In the genomic region with DNA sequence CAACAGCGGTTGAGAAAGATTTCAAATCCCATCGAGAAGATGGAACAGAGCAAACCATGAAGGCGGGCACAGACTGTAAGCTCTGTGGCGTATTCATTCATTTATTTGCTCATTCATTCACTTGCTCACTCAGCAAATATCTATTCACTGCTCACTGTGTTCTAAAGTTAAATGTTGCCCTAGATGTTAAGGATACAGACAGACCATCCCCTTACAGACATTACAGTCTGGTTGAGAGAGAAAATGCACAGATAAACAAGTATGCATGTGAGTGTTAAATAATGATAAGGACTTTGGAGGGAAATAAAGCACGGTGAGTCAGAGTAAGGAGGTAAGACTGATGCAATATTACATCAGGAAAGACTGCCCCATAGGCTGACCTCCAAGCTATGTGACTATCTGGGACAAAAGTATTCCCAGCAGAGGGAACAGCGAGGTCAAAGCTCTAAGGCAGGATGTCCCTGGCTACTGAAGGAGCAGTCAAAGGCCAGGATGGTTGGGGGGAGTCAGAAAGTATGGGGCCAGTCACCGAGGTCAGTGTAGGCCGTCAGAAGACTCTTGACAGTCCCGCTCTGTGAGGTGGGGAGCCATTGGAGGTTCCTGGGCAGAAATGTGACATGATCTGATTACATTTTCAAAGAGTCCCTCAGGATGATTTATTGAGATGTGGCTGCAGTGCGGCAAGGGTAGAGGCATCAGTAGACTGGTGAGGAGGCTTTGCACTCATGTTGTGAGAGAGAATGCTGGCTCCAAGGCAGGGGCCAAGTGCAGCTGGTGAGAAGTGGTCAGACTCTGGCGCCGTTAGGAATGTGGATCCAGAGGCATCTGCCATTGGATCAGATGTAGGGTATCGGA, we compare ENCODE assay signal across 1 cellular context.
A peak's percentile ranks its signal among the peaks of the same experiment; 100 is the strongest.
TF ChIP-seq lines count a peak whose summit lies in the region.

No MANE protein-coding gene starts in this region.

TF ChIP-seq in K562, 482 proteins besides CTCF, POLR2A, EP300 and RAD21 (continued from another document and continues in another):
- TF ChIP-seq, protein P1, sequence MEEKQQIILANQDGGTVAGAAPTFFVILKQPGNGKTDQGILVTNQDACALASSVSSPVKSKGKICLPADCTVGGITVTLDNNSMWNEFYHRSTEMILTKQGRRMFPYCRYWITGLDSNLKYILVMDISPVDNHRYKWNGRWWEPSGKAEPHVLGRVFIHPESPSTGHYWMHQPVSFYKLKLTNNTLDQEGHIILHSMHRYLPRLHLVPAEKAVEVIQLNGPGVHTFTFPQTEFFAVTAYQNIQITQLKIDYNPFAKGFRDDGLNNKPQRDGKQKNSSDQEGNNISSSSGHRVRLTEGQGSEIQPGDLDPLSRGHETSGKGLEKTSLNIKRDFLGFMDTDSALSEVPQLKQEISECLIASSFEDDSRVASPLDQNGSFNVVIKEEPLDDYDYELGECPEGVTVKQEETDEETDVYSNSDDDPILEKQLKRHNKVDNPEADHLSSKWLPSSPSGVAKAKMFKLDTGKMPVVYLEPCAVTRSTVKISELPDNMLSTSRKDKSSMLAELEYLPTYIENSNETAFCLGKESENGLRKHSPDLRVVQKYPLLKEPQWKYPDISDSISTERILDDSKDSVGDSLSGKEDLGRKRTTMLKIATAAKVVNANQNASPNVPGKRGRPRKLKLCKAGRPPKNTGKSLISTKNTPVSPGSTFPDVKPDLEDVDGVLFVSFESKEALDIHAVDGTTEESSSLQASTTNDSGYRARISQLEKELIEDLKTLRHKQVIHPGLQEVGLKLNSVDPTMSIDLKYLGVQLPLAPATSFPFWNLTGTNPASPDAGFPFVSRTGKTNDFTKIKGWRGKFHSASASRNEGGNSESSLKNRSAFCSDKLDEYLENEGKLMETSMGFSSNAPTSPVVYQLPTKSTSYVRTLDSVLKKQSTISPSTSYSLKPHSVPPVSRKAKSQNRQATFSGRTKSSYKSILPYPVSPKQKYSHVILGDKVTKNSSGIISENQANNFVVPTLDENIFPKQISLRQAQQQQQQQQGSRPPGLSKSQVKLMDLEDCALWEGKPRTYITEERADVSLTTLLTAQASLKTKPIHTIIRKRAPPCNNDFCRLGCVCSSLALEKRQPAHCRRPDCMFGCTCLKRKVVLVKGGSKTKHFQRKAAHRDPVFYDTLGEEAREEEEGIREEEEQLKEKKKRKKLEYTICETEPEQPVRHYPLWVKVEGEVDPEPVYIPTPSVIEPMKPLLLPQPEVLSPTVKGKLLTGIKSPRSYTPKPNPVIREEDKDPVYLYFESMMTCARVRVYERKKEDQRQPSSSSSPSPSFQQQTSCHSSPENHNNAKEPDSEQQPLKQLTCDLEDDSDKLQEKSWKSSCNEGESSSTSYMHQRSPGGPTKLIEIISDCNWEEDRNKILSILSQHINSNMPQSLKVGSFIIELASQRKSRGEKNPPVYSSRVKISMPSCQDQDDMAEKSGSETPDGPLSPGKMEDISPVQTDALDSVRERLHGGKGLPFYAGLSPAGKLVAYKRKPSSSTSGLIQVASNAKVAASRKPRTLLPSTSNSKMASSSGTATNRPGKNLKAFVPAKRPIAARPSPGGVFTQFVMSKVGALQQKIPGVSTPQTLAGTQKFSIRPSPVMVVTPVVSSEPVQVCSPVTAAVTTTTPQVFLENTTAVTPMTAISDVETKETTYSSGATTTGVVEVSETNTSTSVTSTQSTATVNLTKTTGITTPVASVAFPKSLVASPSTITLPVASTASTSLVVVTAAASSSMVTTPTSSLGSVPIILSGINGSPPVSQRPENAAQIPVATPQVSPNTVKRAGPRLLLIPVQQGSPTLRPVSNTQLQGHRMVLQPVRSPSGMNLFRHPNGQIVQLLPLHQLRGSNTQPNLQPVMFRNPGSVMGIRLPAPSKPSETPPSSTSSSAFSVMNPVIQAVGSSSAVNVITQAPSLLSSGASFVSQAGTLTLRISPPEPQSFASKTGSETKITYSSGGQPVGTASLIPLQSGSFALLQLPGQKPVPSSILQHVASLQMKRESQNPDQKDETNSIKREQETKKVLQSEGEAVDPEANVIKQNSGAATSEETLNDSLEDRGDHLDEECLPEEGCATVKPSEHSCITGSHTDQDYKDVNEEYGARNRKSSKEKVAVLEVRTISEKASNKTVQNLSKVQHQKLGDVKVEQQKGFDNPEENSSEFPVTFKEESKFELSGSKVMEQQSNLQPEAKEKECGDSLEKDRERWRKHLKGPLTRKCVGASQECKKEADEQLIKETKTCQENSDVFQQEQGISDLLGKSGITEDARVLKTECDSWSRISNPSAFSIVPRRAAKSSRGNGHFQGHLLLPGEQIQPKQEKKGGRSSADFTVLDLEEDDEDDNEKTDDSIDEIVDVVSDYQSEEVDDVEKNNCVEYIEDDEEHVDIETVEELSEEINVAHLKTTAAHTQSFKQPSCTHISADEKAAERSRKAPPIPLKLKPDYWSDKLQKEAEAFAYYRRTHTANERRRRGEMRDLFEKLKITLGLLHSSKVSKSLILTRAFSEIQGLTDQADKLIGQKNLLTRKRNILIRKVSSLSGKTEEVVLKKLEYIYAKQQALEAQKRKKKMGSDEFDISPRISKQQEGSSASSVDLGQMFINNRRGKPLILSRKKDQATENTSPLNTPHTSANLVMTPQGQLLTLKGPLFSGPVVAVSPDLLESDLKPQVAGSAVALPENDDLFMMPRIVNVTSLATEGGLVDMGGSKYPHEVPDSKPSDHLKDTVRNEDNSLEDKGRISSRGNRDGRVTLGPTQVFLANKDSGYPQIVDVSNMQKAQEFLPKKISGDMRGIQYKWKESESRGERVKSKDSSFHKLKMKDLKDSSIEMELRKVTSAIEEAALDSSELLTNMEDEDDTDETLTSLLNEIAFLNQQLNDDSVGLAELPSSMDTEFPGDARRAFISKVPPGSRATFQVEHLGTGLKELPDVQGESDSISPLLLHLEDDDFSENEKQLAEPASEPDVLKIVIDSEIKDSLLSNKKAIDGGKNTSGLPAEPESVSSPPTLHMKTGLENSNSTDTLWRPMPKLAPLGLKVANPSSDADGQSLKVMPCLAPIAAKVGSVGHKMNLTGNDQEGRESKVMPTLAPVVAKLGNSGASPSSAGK (IDR thresholded peaks at IDR 0.05) = peak; percentile 52; the same call in 1 of the 2 replicates
- TF ChIP-seq NR2C2 (CRISPR knock-in tag; IDR thresholded peaks at IDR 0.05) (0 out of 2 replicates have a peak, but pooled peaks have one; percentile 18), NR2C2 (tag; IDR thresholded peaks at IDR 0.05) (peak; percentile 90), ZNF239 (CRISPR knock-in tag; IDR thresholded peaks at IDR 0.05) (no peak), HDAC3 (IDR thresholded peaks at IDR 0.05; ENCODE audit: borderline replicate concordance, partially characterized antibody) (peak; percentile 96), GATA2 (CRISPR knock-in tag; IDR thresholded peaks at IDR 0.05) (peak; percentile 71; the same call in 1 of the 2 replicates), C11orf30 (IDR thresholded peaks at IDR 0.05; ENCODE audit: low read depth) (peak; percentile 98), MTA2 (IDR thresholded peaks at IDR 0.05; ENCODE audit: low read depth) (peak; percentile 92), BHLHE40 (IDR thresholded peaks at IDR 0.05; ENCODE audit: low read length) (peak; percentile 69; the same call in 1 of the 2 replicates), ARID2 (IDR thresholded peaks at IDR 0.05) (no peak), FOXM1 (IDR thresholded peaks at IDR 0.05; ENCODE audit: low read depth) (peak; percentile 88), FOXM1 (CRISPR knock-in tag; IDR thresholded peaks at IDR 0.05; ENCODE audit: low read depth) (no peak), HMGN3 (IDR thresholded peaks at IDR 0.05; ENCODE audit: borderline replicate concordance, extremely low read depth, insufficient read length, low read depth, low read length) (no peak), POLR3A (IDR thresholded peaks at IDR 0.05; ENCODE audit: borderline replicate concordance, extremely low read depth, insufficient read depth, insufficient read length) (no peak), NR2C1 (IDR thresholded peaks at IDR 0.05) (peak; percentile 78), NR2C1 (tag; IDR thresholded peaks at IDR 0.05) (peak; percentile 77), E2F3 (CRISPR knock-in tag; IDR thresholded peaks at IDR 0.05) (0 out of 2 replicates have a peak, but pooled peaks have one; percentile 32), CSDE1 (IDR thresholded peaks at IDR 0.05) (no peak), NFIC (IDR thresholded peaks at IDR 0.05) (peak; percentile 78), MAFG (tag; conservative IDR thresholded peaks at IDR 0.05) (peak; percentile 96), SP1 (CRISPR knock-in tag; IDR thresholded peaks at IDR 0.05) (0 out of 2 replicates have a peak, but pooled peaks have one; percentile 52), BACH1 (tag; IDR thresholded peaks at IDR 0.05) (peak; percentile 41; the same call in 1 of the 2 replicates), SAFB2 (IDR thresholded peaks at IDR 0.05; ENCODE audit: borderline replicate concordance, low read depth, low read length, severe bottlenecking) (no peak), ZNF764 (CRISPR knock-in tag; IDR thresholded peaks at IDR 0.05; ENCODE audit: low read depth) (no peak), TAF9B (IDR thresholded peaks at IDR 0.05; ENCODE audit: partially characterized antibody) (peak; percentile 90), ZNF175 (CRISPR knock-in tag; IDR thresholded peaks at IDR 0.05; ENCODE audit: low read depth) (peak; percentile 90; the same call in 1 of the 2 replicates), KLF10 (CRISPR knock-in tag; IDR thresholded peaks at IDR 0.05) (no peak), NBN (IDR thresholded peaks at IDR 0.05; ENCODE audit: low read depth) (peak; percentile 90), PHB2 (IDR thresholded peaks at IDR 0.05; ENCODE audit: low read depth) (peak; percentile 73), OTX1 (CRISPR knock-in tag; IDR thresholded peaks at IDR 0.05) (peak; percentile 25; the same call in 1 of the 2 replicates), EHMT2 (IDR thresholded peaks at IDR 0.05) (peak; percentile 8; the same call in 1 of the 2 replicates), BMI1 (IDR thresholded peaks at IDR 0.05; ENCODE audit: low read length) (no peak)
- TF ChIP-seq, protein P2, sequence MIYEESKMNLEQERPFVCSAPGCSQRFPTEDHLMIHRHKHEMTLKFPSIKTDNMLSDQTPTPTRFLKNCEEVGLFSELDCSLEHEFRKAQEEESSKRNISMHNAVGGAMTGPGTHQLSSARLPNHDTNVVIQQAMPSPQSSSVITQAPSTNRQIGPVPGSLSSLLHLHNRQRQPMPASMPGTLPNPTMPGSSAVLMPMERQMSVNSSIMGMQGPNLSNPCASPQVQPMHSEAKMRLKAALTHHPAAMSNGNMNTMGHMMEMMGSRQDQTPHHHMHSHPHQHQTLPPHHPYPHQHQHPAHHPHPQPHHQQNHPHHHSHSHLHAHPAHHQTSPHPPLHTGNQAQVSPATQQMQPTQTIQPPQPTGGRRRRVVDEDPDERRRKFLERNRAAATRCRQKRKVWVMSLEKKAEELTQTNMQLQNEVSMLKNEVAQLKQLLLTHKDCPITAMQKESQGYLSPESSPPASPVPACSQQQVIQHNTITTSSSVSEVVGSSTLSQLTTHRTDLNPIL (CRISPR knock-in tag; IDR thresholded peaks at IDR 0.05) = no peak
- TF ChIP-seq, protein P3, sequence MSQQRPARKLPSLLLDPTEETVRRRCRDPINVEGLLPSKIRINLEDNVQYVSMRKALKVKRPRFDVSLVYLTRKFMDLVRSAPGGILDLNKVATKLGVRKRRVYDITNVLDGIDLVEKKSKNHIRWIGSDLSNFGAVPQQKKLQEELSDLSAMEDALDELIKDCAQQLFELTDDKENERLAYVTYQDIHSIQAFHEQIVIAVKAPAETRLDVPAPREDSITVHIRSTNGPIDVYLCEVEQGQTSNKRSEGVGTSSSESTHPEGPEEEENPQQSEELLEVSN (IDR thresholded peaks at IDR 0.05; ENCODE audit: borderline replicate concordance in 1 of 2, extremely low read depth in 1 of 2, insufficient read depth in 1 of 2, insufficient read length in 1 of 2, low read depth in 1 of 2, low read length in 1 of 2, poor library complexity in 1 of 2, severe bottlenecking in 1 of 2) = peak in 1 of 2 experiments; percentile 49
- TF ChIP-seq, protein P4, sequence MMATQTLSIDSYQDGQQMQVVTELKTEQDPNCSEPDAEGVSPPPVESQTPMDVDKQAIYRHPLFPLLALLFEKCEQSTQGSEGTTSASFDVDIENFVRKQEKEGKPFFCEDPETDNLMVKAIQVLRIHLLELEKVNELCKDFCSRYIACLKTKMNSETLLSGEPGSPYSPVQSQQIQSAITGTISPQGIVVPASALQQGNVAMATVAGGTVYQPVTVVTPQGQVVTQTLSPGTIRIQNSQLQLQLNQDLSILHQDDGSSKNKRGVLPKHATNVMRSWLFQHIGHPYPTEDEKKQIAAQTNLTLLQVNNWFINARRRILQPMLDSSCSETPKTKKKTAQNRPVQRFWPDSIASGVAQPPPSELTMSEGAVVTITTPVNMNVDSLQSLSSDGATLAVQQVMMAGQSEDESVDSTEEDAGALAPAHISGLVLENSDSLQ (IDR thresholded peaks at IDR 0.05) = peak; percentile 96
- TF ChIP-seq, protein P5, sequence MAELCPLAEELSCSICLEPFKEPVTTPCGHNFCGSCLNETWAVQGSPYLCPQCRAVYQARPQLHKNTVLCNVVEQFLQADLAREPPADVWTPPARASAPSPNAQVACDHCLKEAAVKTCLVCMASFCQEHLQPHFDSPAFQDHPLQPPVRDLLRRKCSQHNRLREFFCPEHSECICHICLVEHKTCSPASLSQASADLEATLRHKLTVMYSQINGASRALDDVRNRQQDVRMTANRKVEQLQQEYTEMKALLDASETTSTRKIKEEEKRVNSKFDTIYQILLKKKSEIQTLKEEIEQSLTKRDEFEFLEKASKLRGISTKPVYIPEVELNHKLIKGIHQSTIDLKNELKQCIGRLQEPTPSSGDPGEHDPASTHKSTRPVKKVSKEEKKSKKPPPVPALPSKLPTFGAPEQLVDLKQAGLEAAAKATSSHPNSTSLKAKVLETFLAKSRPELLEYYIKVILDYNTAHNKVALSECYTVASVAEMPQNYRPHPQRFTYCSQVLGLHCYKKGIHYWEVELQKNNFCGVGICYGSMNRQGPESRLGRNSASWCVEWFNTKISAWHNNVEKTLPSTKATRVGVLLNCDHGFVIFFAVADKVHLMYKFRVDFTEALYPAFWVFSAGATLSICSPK (IDR thresholded peaks at IDR 0.05; ENCODE audit: borderline replicate concordance) = no peak
- TF ChIP-seq, protein P6, sequence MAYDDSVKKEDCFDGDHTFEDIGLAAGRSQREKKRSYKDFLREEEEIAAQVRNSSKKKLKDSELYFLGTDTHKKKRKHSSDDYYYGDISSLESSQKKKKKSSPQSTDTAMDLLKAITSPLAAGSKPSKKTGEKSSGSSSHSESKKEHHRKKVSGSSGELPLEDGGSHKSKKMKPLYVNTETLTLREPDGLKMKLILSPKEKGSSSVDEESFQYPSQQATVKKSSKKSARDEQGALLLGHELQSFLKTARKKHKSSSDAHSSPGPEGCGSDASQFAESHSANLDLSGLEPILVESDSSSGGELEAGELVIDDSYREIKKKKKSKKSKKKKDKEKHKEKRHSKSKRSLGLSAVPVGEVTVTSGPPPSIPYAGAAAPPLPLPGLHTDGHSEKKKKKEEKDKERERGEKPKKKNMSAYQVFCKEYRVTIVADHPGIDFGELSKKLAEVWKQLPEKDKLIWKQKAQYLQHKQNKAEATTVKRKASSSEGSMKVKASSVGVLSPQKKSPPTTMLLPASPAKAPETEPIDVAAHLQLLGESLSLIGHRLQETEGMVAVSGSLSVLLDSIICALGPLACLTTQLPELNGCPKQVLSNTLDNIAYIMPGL (CRISPR knock-in tag; IDR thresholded peaks at IDR 0.05) = no peak
- TF ChIP-seq, protein P7, sequence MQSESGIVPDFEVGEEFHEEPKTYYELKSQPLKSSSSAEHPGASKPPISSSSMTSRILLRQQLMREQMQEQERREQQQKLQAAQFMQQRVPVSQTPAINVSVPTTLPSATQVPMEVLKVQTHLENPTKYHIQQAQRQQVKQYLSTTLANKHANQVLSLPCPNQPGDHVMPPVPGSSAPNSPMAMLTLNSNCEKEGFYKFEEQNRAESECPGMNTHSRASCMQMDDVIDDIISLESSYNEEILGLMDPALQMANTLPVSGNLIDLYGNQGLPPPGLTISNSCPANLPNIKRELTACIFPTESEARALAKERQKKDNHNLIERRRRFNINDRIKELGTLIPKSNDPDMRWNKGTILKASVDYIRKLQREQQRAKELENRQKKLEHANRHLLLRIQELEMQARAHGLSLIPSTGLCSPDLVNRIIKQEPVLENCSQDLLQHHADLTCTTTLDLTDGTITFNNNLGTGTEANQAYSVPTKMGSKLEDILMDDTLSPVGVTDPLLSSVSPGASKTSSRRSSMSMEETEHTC (IDR thresholded peaks at IDR 0.05) = peak; percentile 63; the same call in 1 of the 2 replicates
